8 cellular contexts compared by ENCODE assay signal in the genomic region with DNA sequence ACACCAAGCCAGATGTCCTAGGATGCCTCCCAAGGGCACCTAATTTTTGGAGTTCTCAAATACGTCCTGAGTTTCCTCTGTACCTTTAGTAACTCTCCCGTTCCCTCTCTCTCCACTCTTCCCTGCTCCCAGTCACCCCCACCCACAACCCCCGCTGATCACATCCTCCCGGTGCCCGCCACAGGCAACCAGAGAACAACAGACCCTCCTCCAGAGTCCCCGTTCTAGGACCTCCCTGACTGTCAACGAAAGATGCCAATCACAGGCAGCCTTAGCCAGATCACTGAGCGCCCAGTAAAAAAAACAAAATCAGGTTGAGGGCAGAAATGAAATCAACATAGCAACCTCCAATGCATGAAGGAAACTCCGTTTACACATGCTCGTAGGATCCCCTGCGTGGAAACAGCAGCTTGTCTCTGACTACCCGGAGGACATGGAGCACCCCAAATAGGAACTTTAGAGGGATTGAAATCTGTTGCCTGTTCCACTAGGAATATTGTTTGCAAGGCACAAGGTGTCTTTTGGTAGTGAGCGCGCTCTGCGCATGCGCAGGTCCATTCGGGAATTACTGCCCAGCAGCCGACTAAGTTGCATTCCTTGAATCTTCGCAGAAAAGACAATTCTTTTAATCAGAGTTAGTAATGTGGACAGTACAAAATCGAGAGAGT. TPM values are rescaled to one million over a fixed set of nuclear protein-coding genes. Genes with fewer than 3 reads are reported as not detected.
DNase-seq lines count a peak whose midpoint lies in the region; ATAC-seq and TF ChIP-seq lines count a peak whose summit lies in the region.

A gene (plus strand): TSS at position 557 of the 668 bp plus-strand sequence.

- peak within 1 kb of the TSS; percentile 72 for H3K4me3 ChIP-seq in WERI-Rb-1 (ENCODE audit: low read depth, low read length)
- H3K4me3 ChIP-seq in effector memory CD4-positive, alpha-beta T cell (ENCODE audit: insufficient read depth, low read depth, low read length, poor library complexity, severe bottlenecking) = peak within 1 kb of the TSS; percentile 53
- H3K4me3 ChIP-seq in lower leg skin (ENCODE audit: low read depth, poor library complexity, severe bottlenecking) = peak within 1 kb of the TSS; percentile 7

- no peaks in the 10 kb centered on the region for H3K36me3 ChIP-seq in WERI-Rb-1
- H3K36me3 ChIP-seq in effector memory CD4-positive, alpha-beta T cell (ENCODE audit: control insufficient read depth, insufficient read depth, low read length) = no peaks in the 10 kb centered on the region

- ATAC-seq in GM18517 (IDR thresholded peaks at IDR 0.05; ENCODE audit: unreplicated experiment) (no peak), GM21423 (IDR thresholded peaks at IDR 0.05; ENCODE audit: unreplicated experiment) (no peak)

- no peaks in the 10 kb centered on the region for H3K9me3 ChIP-seq in WERI-Rb-1 (ENCODE audit: severe bottlenecking)
- no peaks in the 10 kb centered on the region for H3K9me3 ChIP-seq in effector memory CD4-positive, alpha-beta T cell (ENCODE audit: control insufficient read depth, low read length)

- TF ChIP-seq POLR2A in lower leg skin (IDR thresholded peaks at IDR 0.05) = no peak

- TF ChIP-seq CTCF in WERI-Rb-1 (IDR thresholded peaks at IDR 0.05; ENCODE audit: low read depth, low read length) (no peak), lower leg skin (IDR thresholded peaks at IDR 0.05) (no peak)

- WGBS in lower leg skin, 2 donors = 4 to 5% methylated on average over 20 of the region's 20 CpGs

- peak within 1 kb of the TSS; percentile 67 for H3K4me3 Mint-ChIP-seq in stimulated activated naive CD8-positive, alpha-beta T cell treated with anti-CD3 and anti-CD28 coated beads, Interleukin-15, Interleukin-2, amounts not matched to agents 100 ng/mL and 50 ng/mL, for 24 hours

- no peaks in the 10 kb centered on the region for H3K36me3 Mint-ChIP-seq in stimulated activated naive CD8-positive, alpha-beta T cell treated with anti-CD3 and anti-CD28 coated beads, Interleukin-15, Interleukin-2, amounts not matched to agents 100 ng/mL and 50 ng/mL, for 24 hours (ENCODE audit: low read depth)

- H3K27ac ChIP-seq in WERI-Rb-1 = peak within 1 kb of the TSS; percentile 45; the same call in 1 of the 2 replicates
- H3K27ac ChIP-seq in effector memory CD4-positive, alpha-beta T cell (ENCODE audit: insufficient read depth, low read length, poor library complexity, severe bottlenecking) = no peak within 1 kb of the TSS

- H3K4me1 ChIP-seq in effector memory CD4-positive, alpha-beta T cell (ENCODE audit: control insufficient read depth, insufficient read depth, low read length, poor library complexity, severe bottlenecking) = peaks cover 5% of the 10 kb centered on the region

- DNase-seq in activated CD4-positive, alpha-beta T cell treated with anti-CD3 and anti-CD28 coated beads for 48 hours = peak; percentile 11
- no peak for DNase-seq in activated CD4-positive, alpha-beta T cell treated with anti-CD3 and anti-CD28 coated beads, Interleukin-2, amount 50 U/mL, for 4 hours
- DNase-seq in WERI-Rb-1 (peak; percentile 57), lower leg skin (ENCODE audit: low spot score in 2 of 2) (no peak)
- no peak for DNase-seq in effector memory CD4-positive, alpha-beta T cell

- H3K27me3 ChIP-seq in WERI-Rb-1 (ENCODE audit: insufficient read depth, low read depth, severe bottlenecking) = no peaks in the 10 kb centered on the region
- H3K27me3 ChIP-seq in effector memory CD4-positive, alpha-beta T cell (replicated peaks; ENCODE audit: control insufficient read depth, insufficient read depth, low read length, poor library complexity, severe bottlenecking) = peaks cover 21% of the 10 kb centered on the region

- H3K27ac Mint-ChIP-seq in stimulated activated naive CD8-positive, alpha-beta T cell treated with anti-CD3 and anti-CD28 coated beads, Interleukin-15, Interleukin-2, amounts not matched to agents 100 ng/mL and 50 ng/mL, for 24 hours = no peak within 1 kb of the TSS

- H3K27me3 Mint-ChIP-seq in stimulated activated naive CD8-positive, alpha-beta T cell treated with anti-CD3 and anti-CD28 coated beads, Interleukin-15, Interleukin-2, amounts not matched to agents 100 ng/mL and 50 ng/mL, for 24 hours = peaks cover 50% of the 10 kb centered on the region

- no peaks in the 10 kb centered on the region for H3K9me3 Mint-ChIP-seq in stimulated activated naive CD8-positive, alpha-beta T cell treated with anti-CD3 and anti-CD28 coated beads, Interleukin-15, Interleukin-2, amounts not matched to agents 100 ng/mL and 50 ng/mL, for 24 hours

- intact Hi-C loops in lower leg skin (cut with DNase I; ENCODE audit: low total_unique reads) = no loop called here

- H3K4me1 Mint-ChIP-seq in stimulated activated naive CD8-positive, alpha-beta T cell treated with anti-CD3 and anti-CD28 coated beads, Interleukin-15, Interleukin-2, amounts not matched to agents 100 ng/mL and 50 ng/mL, for 24 hours (ENCODE audit: low read depth) = peaks cover 15% of the 10 kb centered on the region

RNA-seq across cellular contexts. Expression of the gene that starts here (rescaled TPM):
- not detected for total RNA-seq in lower leg skin

Comparison
In these comparisons a context has a peak if more than half of its experiments do, and no peak if none do; other contexts are left out.
1. DNase-seq: peak in activated CD4-positive, alpha-beta T cell treated with anti-CD3 and anti-CD28 coated beads for 48 hours (single experiment) and WERI-Rb-1 (single experiment); none in activated CD4-positive, alpha-beta T cell treated with anti-CD3 and anti-CD28 coated beads, Interleukin-2, amount 50 U/mL, for 4 hours (0 of 2), effector memory CD4-positive, alpha-beta T cell (0 of 3) and lower leg skin (0 of 2).
2. H3K4me3 ChIP-seq: peak in every context shown above with its lines; median percentile 72 in WERI-Rb-1; 53 in effector memory CD4-positive, alpha-beta T cell; 7 in lower leg skin.